ENCODE assay signal across 12 cellular contexts in the genomic region with DNA sequence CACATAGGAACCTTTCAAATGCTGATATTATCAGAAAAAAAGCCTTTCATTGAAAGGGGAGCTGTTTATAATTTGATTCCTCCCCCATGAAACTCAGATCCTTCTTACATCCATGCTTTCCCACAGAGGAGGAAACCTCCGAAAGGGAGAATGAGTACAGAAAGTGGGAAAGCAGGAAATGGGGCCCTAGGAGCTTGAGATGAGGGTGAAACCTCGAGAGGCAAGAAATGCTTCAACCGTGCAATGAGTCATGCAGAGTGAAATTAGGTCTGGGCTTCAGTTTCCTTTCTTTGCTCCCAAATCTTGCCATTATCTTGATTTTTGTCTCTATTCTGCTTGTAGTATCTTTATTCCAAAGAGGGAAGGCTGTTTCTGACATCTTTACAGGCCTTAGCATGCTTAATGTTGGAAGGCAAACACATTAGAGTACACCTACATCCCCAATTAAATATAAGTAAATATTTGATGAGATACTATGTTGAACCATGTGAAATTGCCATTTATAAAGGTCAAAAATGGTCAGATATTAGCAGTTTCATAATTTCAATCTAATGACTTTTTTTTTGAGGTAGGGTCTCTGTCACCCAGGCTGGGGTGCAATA.
DNase-seq lines count a peak whose midpoint lies in the region; ATAC-seq and TF ChIP-seq lines count a peak whose summit lies in the region.
"Had no signal": no experiment of that assay in that cellular context is flagged by ENCODE, and none has a peak within 500 bp of the region (broad histone marks: within the 10 kb centered on the region; RNA-seq: fewer than 3 reads in every experiment).

No MANE protein-coding gene starts in this region.

- TF ChIP-seq CTCF in RWPE2 (IDR thresholded peaks at IDR 0.05; ENCODE audit: poor library complexity, severe bottlenecking): no peak
- no peak for TF ChIP-seq CTCF in fibroblast of villous mesenchyme (IDR thresholded peaks at IDR 0.05; ENCODE audit: insufficient read depth, low read depth, low read length)

- intact Hi-C loops in right cardiac atrium (cut with DNase I): no loop called here

- ATAC-seq in GM21576 (IDR thresholded peaks at IDR 0.05; ENCODE audit: unreplicated experiment) (peak; percentile 47), RWPE2 (ENCODE audit: low read depth) (peak; percentile 49; the same call in 2 of the 3 replicates), right cardiac atrium (no peak), GM21526 (IDR thresholded peaks at IDR 0.05; ENCODE audit: low FRiP score, unreplicated experiment) (no peak), HG03135 (IDR thresholded peaks at IDR 0.05; ENCODE audit: unreplicated experiment) (no peak)
- ATAC-seq: activated CD4-positive, CD25-positive, alpha-beta regulatory T cell treated with anti-CD3 and anti-CD28 coated beads, Interleukin-2, amount 50 U/mL, for 24 hours had no signal

- H3K9me3 ChIP-seq in RWPE2 (ENCODE audit: severe bottlenecking) (no peaks in the 10 kb centered on the region), right cardiac atrium (ENCODE audit: control insufficient read depth, low read length) (no peaks in the 10 kb centered on the region)

- H3K4me1 ChIP-seq in RWPE2 (ENCODE audit: insufficient read depth, poor library complexity, severe bottlenecking): peaks cover 6% of the 10 kb centered on the region
- peaks cover 5% of the 10 kb centered on the region for H3K4me1 ChIP-seq in right cardiac atrium (ENCODE audit: control insufficient read depth, insufficient read depth, low read length)
- H3K4me1 ChIP-seq: BLaER1 had no signal

- no peaks in the 10 kb centered on the region for H3K27me3 ChIP-seq in RWPE2 (ENCODE audit: insufficient read depth, poor library complexity, severe bottlenecking)
- H3K27me3 ChIP-seq in right cardiac atrium (ENCODE audit: control insufficient read depth, insufficient read depth): no peaks in the 10 kb centered on the region
- H3K27me3 ChIP-seq: BLaER1 had no signal

- 54% methylated on average over 3 of the region's 3 CpGs for WGBS in right cardiac atrium

- H3K27ac ChIP-seq in RWPE2 (ENCODE audit: poor library complexity, severe bottlenecking) (no peak overlapping the region), right cardiac atrium (ENCODE audit: low read length) (no peak overlapping the region)
- H3K27ac ChIP-seq: BLaER1 had no signal

- H3K4me3 ChIP-seq in RWPE2 (ENCODE audit: severe bottlenecking) (no peak overlapping the region), fibroblast of villous mesenchyme (ENCODE audit: low read depth, low read length) (no peak overlapping the region), right cardiac atrium (ENCODE audit: low read length) (no peak overlapping the region)
- H3K4me3 ChIP-seq: BLaER1 had no signal

- DNase-seq in AG08395 (ENCODE audit: low spot score) (peak; percentile 19), RWPE2 (ENCODE audit: low spot score) (no peak), fibroblast of villous mesenchyme (ENCODE audit: low read depth) (peak; percentile 21), right cardiac atrium (no peak), ureter (ENCODE audit: low spot score) (no peak)
- DNase-seq: activated T-cell treated with anti-CD3 and anti-CD28 coated beads, Interleukin-2, amount 50 U/mL, for 72 hours; NCI-H1694 treated with DMSO at 0.1 percent for 48 hours had no signal

- no peaks in the 10 kb centered on the region for H3K36me3 ChIP-seq in RWPE2 (ENCODE audit: low read depth)
- H3K36me3 ChIP-seq: BLaER1 had no signal

Comparison
In these comparisons a context has a peak if more than half of its experiments do, and no peak if none do; other contexts are left out.
1. DNase-seq: peak in AG08395 (single experiment) and fibroblast of villous mesenchyme (single experiment); none in RWPE2 (single experiment), right cardiac atrium (0 of 3) and ureter (single experiment).
2. ATAC-seq: peak in GM21576 (single experiment) and RWPE2 (single experiment); none in right cardiac atrium (0 of 2), GM21526 (single experiment) and HG03135 (single experiment).